Comparison of ENCODE assay signal across 1 cellular context in genomic region chr6:41824571-41825569, GRCh38.
TF ChIP-seq lines count a peak whose summit lies in the region.

No MANE protein-coding gene starts in this region.

TF ChIP-seq in HepG2, 621 proteins besides CTCF, POLR2A, EP300 and RAD21:
- TF ChIP-seq ZNF138 (CRISPR knock-in tag; IDR thresholded peaks at IDR 0.05; ENCODE audit: low read depth): no peak
- TF ChIP-seq ZNF704 (CRISPR knock-in tag; IDR thresholded peaks at IDR 0.05; ENCODE audit: borderline replicate concordance): no peak
- no peak for TF ChIP-seq E2F2 (CRISPR knock-in tag; IDR thresholded peaks at IDR 0.05; ENCODE audit: borderline replicate concordance)
- TF ChIP-seq GTF2F1 (IDR thresholded peaks at IDR 0.05; ENCODE audit: low read length): no peak
- no peak for TF ChIP-seq RNF2 (conservative IDR thresholded peaks at IDR 0.05; ENCODE audit: low read depth)
- TF ChIP-seq ZNF274 (CRISPR knock-in tag; IDR thresholded peaks at IDR 0.05): no peak
- TF ChIP-seq POLR2AphosphoS2 (IDR thresholded peaks at IDR 0.05; ENCODE audit: low read depth, low read length): no peak
- no peak for TF ChIP-seq ZNF318 (CRISPR knock-in tag; IDR thresholded peaks at IDR 0.05)
- no peak for TF ChIP-seq ZNF160 (CRISPR knock-in tag; IDR thresholded peaks at IDR 0.05)
- TF ChIP-seq MAFF (IDR thresholded peaks at IDR 0.05; ENCODE audit: low read depth, low read length): no peak
- TF ChIP-seq ARNT (IDR thresholded peaks at IDR 0.05): no peak
- TF ChIP-seq SNAPC2 (CRISPR knock-in tag; IDR thresholded peaks at IDR 0.05): no peak
- no peak for TF ChIP-seq TEAD2 (CRISPR knock-in tag; IDR thresholded peaks at IDR 0.05)
